8 cellular contexts compared by ENCODE assay signal in genomic region chrX:101385795-101386541, GRCh38.
DNase-seq lines count a peak whose midpoint lies in the region; ATAC-seq and TF ChIP-seq lines count a peak whose summit lies in the region.

TSS of gene BTK (minus strand) at chrX:101386191. CDS start at chrX:101375284, 10,907 bp downstream.

- H3K4me3 ChIP-seq in GM12865 (ENCODE audit: low read depth, low read length), result peak within 1 kb of the TSS; percentile 74

- no peak for TF ChIP-seq CTCF in GM12865 (IDR thresholded peaks at IDR 0.05; ENCODE audit: insufficient read depth, low read depth, low read length, missing control alignments)

- DNase-seq in GM12865 (ENCODE audit: low read depth) (peak; percentile 88), globus pallidus (ENCODE audit: low spot score) (peak; percentile 24), NCI-H526 treated with DMSO at 0.1 percent for 48 hours (lab: John Stamatoyannopoulos, UW) (no peak), dedifferentiated amniotic fluid mesenchymal stem cell (ENCODE audit: extremely low spot score) (no peak), NCI-H2029 (lab: John Stamatoyannopoulos, UW) (no peak)
- DNase-seq in central memory CD4-positive, alpha-beta T cell, result no peak

- ATAC-seq in GM21390 (IDR thresholded peaks at IDR 0.05; ENCODE audit: unreplicated experiment) (peak; percentile 65), HG03558 (IDR thresholded peaks at IDR 0.05; ENCODE audit: extremely low read depth, unreplicated experiment) (peak; percentile 35)

Comparison
In these comparisons a context has a peak if more than half of its experiments do, and no peak if none do; other contexts are left out.
1. DNase-seq: peak in GM12865 (single experiment) and globus pallidus (single experiment); none in NCI-H526 treated with DMSO at 0.1 percent for 48 hours (single experiment), dedifferentiated amniotic fluid mesenchymal stem cell (single experiment), NCI-H2029 (single experiment) and central memory CD4-positive, alpha-beta T cell (single experiment).